In genomic region chr9:124450931-124451661, GRCh38 we compare ENCODE assay signal across 17 cellular contexts. TPM values are rescaled to one million over a fixed set of nuclear protein-coding genes. Genes with fewer than 3 reads are reported as not detected.
A peak's percentile ranks its signal among the peaks of the same experiment; 100 is the strongest.
DNase-seq lines count a peak whose midpoint lies in the region; ATAC-seq and TF ChIP-seq lines count a peak whose summit lies in the region.
"Had no signal": no experiment of that assay in that cellular context is flagged by ENCODE, and none has a peak within 500 bp of the region (broad histone marks: within the 10 kb centered on the region; RNA-seq: fewer than 3 reads in every experiment).

No MANE protein-coding gene starts in this region.

- in situ Hi-C loops in GM23248 (cut with MboI): no loop called here
- in situ Hi-C loops in mammary epithelial cell (cut with MboI; ENCODE audit: low sequenced_read_pairs in 2 of 2): no loop called here

- peak overlapping the region; percentile 54 for H3K4me2 ChIP-seq in GM23248 (ENCODE audit: unreplicated experiment)
- H3K4me2 ChIP-seq in mammary epithelial cell (ENCODE audit: insufficient read depth, low read depth, low read length): peak overlapping the region; percentile 97

- H3K27ac Mint-ChIP-seq in memory B cell: no peak overlapping the region
- H3K27ac Mint-ChIP-seq: activated T-helper 2 cell treated with anti-CD3 and anti-CD28 coated beads, Interferon-gamma antibody, Interleukin-2, Interleukin-4, amounts not matched to agents 10 μg/mL and 5 μg/mL and 100 μg/mL, durations not matched to agents 14 hours and 24 hours and 36 hours had no signal

- ATAC-seq in memory B cell (ENCODE audit: low read depth): no peak
- no peak for ATAC-seq in GM18873 (IDR thresholded peaks at IDR 0.05; ENCODE audit: low FRiP score, unreplicated experiment)

- 38 to 39% methylated on average over 19 of the region's 19 CpGs for WGBS in GM23248 (ENCODE audit: low coverage in 1 of 2, low lambda C conversion rate in 2 of 2, missing lambda C conversion rate in 2 of 2), 2 experiments
- 54% methylated on average over 14 of the region's 19 CpGs for WGBS in mammary epithelial cell (ENCODE audit: low coverage, missing lambda C conversion rate)

- H3K27me3 ChIP-seq in GM23248 (replicated peaks; ENCODE audit: insufficient read depth): peaks cover 18% of the 10 kb centered on the region
- H3K27me3 ChIP-seq in mammary epithelial cell (ENCODE audit: insufficient read depth, low read length): no peaks in the 10 kb centered on the region
- H3K27me3 ChIP-seq: vagina had no signal

- no peak for TF ChIP-seq CTCF in mammary epithelial cell (conservative IDR thresholded peaks at IDR 0.05 in 1 of 2, IDR thresholded peaks at IDR 0.05 in 1 of 2; ENCODE audit: extremely low read depth in 1 of 2, insufficient read depth in 1 of 2, low read depth in 1 of 2, low read length in 2 of 2)

- H4K20me1 ChIP-seq in GM23248 (ENCODE audit: insufficient read depth): no peaks in the 10 kb centered on the region
- no peaks in the 10 kb centered on the region for H4K20me1 ChIP-seq in mammary epithelial cell (ENCODE audit: insufficient read depth, low read length)

- H3K4me3 ChIP-seq in GM23248 (no peak overlapping the region), mammary epithelial cell (replicated peaks in 1 of 3; ENCODE audit: insufficient read depth in 1 of 3, low read depth in 2 of 3, low read length in 3 of 3) (no peak overlapping the region)
- H3K4me3 ChIP-seq: colonic mucosa, pancreas, vagina had no signal

- H3K4me3 Mint-ChIP-seq in memory B cell: peak overlapping the region; percentile 14

- no peaks in the 10 kb centered on the region for H3K36me3 Mint-ChIP-seq in memory B cell

- peaks cover 4% of the 10 kb centered on the region for H3K4me1 Mint-ChIP-seq in memory B cell

- no peaks in the 10 kb centered on the region for H3K9me3 ChIP-seq in GM23248 (ENCODE audit: low read depth)
- H3K9me3 ChIP-seq in mammary epithelial cell (replicated peaks; ENCODE audit: insufficient read depth, low read length): no peaks in the 10 kb centered on the region
- H3K9me3 ChIP-seq: colonic mucosa, pancreas, vagina had no signal

- no peak overlapping the region for H2AFZ ChIP-seq in GM23248
- H2AFZ ChIP-seq in mammary epithelial cell (ENCODE audit: low read depth, low read length): peak overlapping the region; percentile 92

- dilution Hi-C loops in mammary epithelial cell (cut with HindIII; ENCODE audit: low sequenced_read_pairs): no loop called here

- intact Hi-C loops in mammary epithelial cell (cut with micrococcal nuclease): no loop called here

- no peaks in the 10 kb centered on the region for H3K79me2 ChIP-seq in GM23248 (ENCODE audit: insufficient read depth)
- H3K79me2 ChIP-seq in mammary epithelial cell (ENCODE audit: insufficient read depth, low read length): no peaks in the 10 kb centered on the region

- H3K27me3 Mint-ChIP-seq in memory B cell: peaks cover 29% of the 10 kb centered on the region

- CTCF ChIA-PET in mammary epithelial cell (lab: Charles Lee; ENCODE audit: low non-redundant PET): no interaction called here

- H3K9ac ChIP-seq in GM23248 (no peak overlapping the region), mammary epithelial cell (ENCODE audit: insufficient read depth, low read length) (no peak overlapping the region)

- H3K4me1 ChIP-seq in GM23248 (ENCODE audit: insufficient read depth) (0 out of 2 replicates have a peak, but pooled peaks cover 7% of the 10 kb centered on the region), mammary epithelial cell (ENCODE audit: insufficient read depth, low read length) (peaks cover 15% of the 10 kb centered on the region)
- H3K4me1 ChIP-seq: colonic mucosa, pancreas had no signal

- BruUV-seq in mammary epithelial cell (replicated peaks; lab: Mats Ljungman, UMichigan): no TSS peak

- H3K27ac ChIP-seq in GM23248 (no peak overlapping the region), mammary epithelial cell (ENCODE audit: insufficient read depth, low read depth, low read length) (no peak overlapping the region)
- H3K27ac ChIP-seq: colonic mucosa, pancreas, vagina, VCaP had no signal

- no peaks in the 10 kb centered on the region for H3K9me2 ChIP-seq in GM23248 (ENCODE audit: insufficient read depth)

- DNase-seq in 8988T (peak; percentile 51), GM23248 (no peak), mammary epithelial cell (no peak), memory B cell (ENCODE audit: low spot score in 2 of 2) (no peak), NCI-H526 (lab: John Stamatoyannopoulos, UW) (no peak), kidney glomerular epithelial cell (lab: John Stamatoyannopoulos, UW) (no peak)
- DNase-seq in stimulated activated CD4-positive, alpha-beta T cell treated with anti-CD3 and anti-CD28 coated beads, Interleukin-2, amount 100 ng/mL, for 24 hours: no peak
- DNase-seq: activated CD8-positive, alpha-beta memory T cell treated with anti-CD3 and anti-CD28 coated beads for 24 hours; colonic mucosa; NCI-H187 had no signal

- H3K36me3 ChIP-seq in GM23248 (ENCODE audit: low read depth) (no peaks in the 10 kb centered on the region), mammary epithelial cell (ENCODE audit: insufficient read depth, low read length) (no peaks in the 10 kb centered on the region)
- H3K36me3 ChIP-seq: colonic mucosa, pancreas, vagina had no signal

- H3K9me3 Mint-ChIP-seq in memory B cell: no peaks in the 10 kb centered on the region
- H3K9me3 Mint-ChIP-seq: activated T-helper 2 cell treated with anti-CD3 and anti-CD28 coated beads, Interferon-gamma antibody, Interleukin-2, Interleukin-4, amounts not matched to agents 10 μg/mL and 5 μg/mL and 100 μg/mL, durations not matched to agents 14 hours and 24 hours and 36 hours had no signal

- H3F3A ChIP-seq in GM23248 (ENCODE audit: insufficient read depth): no peaks in the 10 kb centered on the region

RNA-seq across cellular contexts. Expression of gene ADGRD2, which starts 0.8 kb away (rescaled TPM):
- total RNA-seq in GM23248 (2014; rRNA removed; shearing (Covaris generic)): not detected in 2 replicates
- polyA plus RNA-seq in GM23248 (2016; fragmentation: Nextera tagmentation; extraction: Ambion mirVana): not detected in 2 replicates
- total RNA-seq in mammary epithelial cell: under 1 TPM; 0.50 to 0.52 TPM
- 0.10 TPM for polyA plus RNA-seq in mammary epithelial cell
- not detected for polyA minus RNA-seq in mammary epithelial cell
- total RNA-seq: activated T-helper 2 cell treated with anti-CD3 and anti-CD28 coated beads, Interferon-gamma antibody, Interleukin-2, Interleukin-4, amounts not matched to agents 10 μg/mL and 5 μg/mL and 100 μg/mL, durations not matched to agents 14 hours and 24 hours and 36 hours; colonic mucosa; epithelial cell of proximal tubule; mucosa of gallbladder; pancreas had no signal

RNA-seq across cellular contexts. Expression of gene PSMB7, which starts 35.9 kb away (rescaled TPM):
- total RNA-seq in GM23248 (2014; rRNA removed; shearing (Covaris generic)): 182 and 202 TPM in 2 replicates
- polyA plus RNA-seq in GM23248 (2016; fragmentation: Nextera tagmentation; extraction: Ambion mirVana): 245 and 249 TPM in 2 replicates
- 100 to 1,000 TPM; 124 to 213 TPM for total RNA-seq in mammary epithelial cell
- polyA plus RNA-seq in mammary epithelial cell: 325 TPM
- 183 TPM for polyA minus RNA-seq in mammary epithelial cell

RNA-seq across cellular contexts. Expression of gene NR5A1, which starts 56.1 kb away (rescaled TPM):
- total RNA-seq in GM23248 (2014; rRNA removed; shearing (Covaris generic)): not detected in 2 replicates
- polyA plus RNA-seq in GM23248 (2016; fragmentation: Nextera tagmentation; extraction: Ambion mirVana) (not detected in 2 replicates), mammary epithelial cell (not detected)
- not detected for total RNA-seq in mammary epithelial cell
- not detected for polyA minus RNA-seq in mammary epithelial cell
- total RNA-seq: activated T-helper 2 cell treated with anti-CD3 and anti-CD28 coated beads, Interferon-gamma antibody, Interleukin-2, Interleukin-4, amounts not matched to agents 10 μg/mL and 5 μg/mL and 100 μg/mL, durations not matched to agents 14 hours and 24 hours and 36 hours; epithelial cell of proximal tubule had no signal
